In the genomic region with DNA sequence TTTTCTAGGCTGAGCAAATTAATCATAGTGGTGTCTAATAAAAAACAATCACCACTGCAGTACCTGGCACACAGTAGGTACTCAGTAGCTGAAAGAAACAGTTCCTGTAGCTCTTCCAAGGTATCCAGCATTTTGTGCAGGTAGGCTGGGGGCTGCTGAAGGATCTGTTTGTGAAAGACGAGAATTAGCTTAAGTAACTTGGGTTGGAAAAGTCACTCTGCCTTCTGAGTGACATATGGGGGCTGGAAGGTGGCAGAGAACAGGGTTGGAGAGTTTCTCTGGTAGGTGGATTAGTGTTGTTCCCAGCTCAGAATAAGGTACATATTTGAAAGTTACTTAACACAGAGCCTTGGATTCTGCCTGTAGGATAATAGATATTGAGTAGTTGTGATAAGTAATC, we compare ENCODE assay signal across 14 cellular contexts.
DNase-seq lines count a peak whose midpoint lies in the region; ATAC-seq and TF ChIP-seq lines count a peak whose summit lies in the region.
"Had no signal": no experiment of that assay in that cellular context is flagged by ENCODE, and none has a peak within 500 bp of the region (broad histone marks: within the 10 kb centered on the region; RNA-seq: fewer than 3 reads in every experiment).

No MANE protein-coding gene starts in this region.

- H3K9me3 ChIP-seq in SK-N-SH, result no peaks in the 10 kb centered on the region
- H3K9me3 ChIP-seq in iPS-18a (ENCODE audit: control insufficient read depth, low read depth, low read length), result no peaks in the 10 kb centered on the region
- H3K9me3 ChIP-seq in stomach, result no peaks in the 10 kb centered on the region

- CTCF ChIA-PET in SK-N-SH (lab: Yijun Ruan, JAX) (no interaction called here), activated B cell treated with CpG ODN at 0.5 μM for 24 hours (lab: Charles Lee) (no interaction called here)

- no peaks in the 10 kb centered on the region for H3K9me3 Mint-ChIP-seq in activated B cell treated with CpG ODN at 0.5 μM for 24 hours

- TF ChIP-seq EP300 in SK-N-SH (IDR thresholded peaks at IDR 0.05; ENCODE audit: borderline replicate concordance in 1 of 2, low read depth in 1 of 2, low read length in 1 of 2), result no peak
- TF ChIP-seq EP300 in stomach (IDR thresholded peaks at IDR 0.05), result no peak

- no peak overlapping the region for H2AFZ ChIP-seq in SK-N-SH (ENCODE audit: low read depth)

- no peak for TF ChIP-seq POLR2A in stomach (IDR thresholded peaks at IDR 0.05)

- H3K4me3 ChIP-seq in SK-N-SH (ENCODE audit: low read depth in 2 of 2, low read length in 1 of 2) (no peak overlapping the region), iPS-18a (ENCODE audit: low read length) (no peak overlapping the region), stomach (no peak overlapping the region)

- TF ChIP-seq CTCF in SK-N-SH (IDR thresholded peaks at IDR 0.05) (no peak), activated B cell treated with CpG ODN at 0.5 μM for 24 hours (IDR thresholded peaks at IDR 0.05) (no peak), stomach (IDR thresholded peaks at IDR 0.05) (no peak)

- no peak overlapping the region; a peak in 1 of 4 replicates for H3K27ac ChIP-seq in SK-N-SH (ENCODE audit: low read depth in 2 of 2, low read length in 1 of 2)
- H3K27ac ChIP-seq in iPS-18a (ENCODE audit: low read length), result peak overlapping the region; percentile 43
- H3K27ac ChIP-seq in stomach, result peak overlapping the region in 4 of 5 donors; percentile 29 to 92 (median 75)

- no peak for TF ChIP-seq RAD21 in SK-N-SH (IDR thresholded peaks at IDR 0.05; ENCODE audit: low read length)

- H3K36me3 Mint-ChIP-seq in activated B cell treated with CpG ODN at 0.5 μM for 24 hours (ENCODE audit: low read depth), result no peaks in the 10 kb centered on the region

- H3K27ac Mint-ChIP-seq in activated B cell treated with CpG ODN at 0.5 μM for 24 hours, result peak overlapping the region; percentile 78

- WGBS in SK-N-SH (ENCODE audit: low lambda C conversion rate), result 91% methylated on average over 1 of the region's 1 CpG
- 45 to 85% (median 73%) methylated on average over 1 of the region's 1 CpG for WGBS in stomach, 5 donors

- no peaks in the 10 kb centered on the region for H4K20me1 ChIP-seq in SK-N-SH (ENCODE audit: insufficient read depth)

- H3K27me3 Mint-ChIP-seq in activated B cell treated with CpG ODN at 0.5 μM for 24 hours, result no peaks in the 10 kb centered on the region

- no peaks in the 10 kb centered on the region for H3K36me3 ChIP-seq in SK-N-SH (replicated peaks in 1 of 2; ENCODE audit: control insufficient read depth in 1 of 2, insufficient read depth in 2 of 2, low read length in 1 of 2)
- H3K36me3 ChIP-seq in iPS-18a (ENCODE audit: control insufficient read depth, low read depth, low read length), result no peaks in the 10 kb centered on the region
- H3K36me3 ChIP-seq in stomach, result no peaks in the 10 kb centered on the region

- H3K4me2 ChIP-seq in SK-N-SH, result peak overlapping the region; percentile 58; the same call in 1 of the 2 replicates

- H3K27me3 ChIP-seq in SK-N-SH (ENCODE audit: insufficient read depth) (no peaks in the 10 kb centered on the region), iPS-18a (ENCODE audit: control insufficient read depth, insufficient read depth, low read length) (no peaks in the 10 kb centered on the region), stomach (no peaks in the 10 kb centered on the region)

- peaks cover 31% of the 10 kb centered on the region for H3K4me1 Mint-ChIP-seq in activated B cell treated with CpG ODN at 0.5 μM for 24 hours

- H3K4me1 ChIP-seq in SK-N-SH (ENCODE audit: control insufficient read depth in 1 of 2, insufficient read depth in 2 of 2, low read depth in 1 of 2, low read length in 1 of 2) (peaks cover 20 to 29% of the 10 kb centered on the region in 2 experiments; a peak in 3 of 4 replicates), iPS-18a (ENCODE audit: control insufficient read depth, low read depth, low read length) (peaks cover 36% of the 10 kb centered on the region), stomach (peaks cover 46 to 82% (median 61%) of the 10 kb centered on the region in 4 donors)

- no peaks in the 10 kb centered on the region for H3K9me2 ChIP-seq in SK-N-SH

- no peak for DNase-seq in SK-N-SH
- DNase-seq in activated B cell treated with CpG ODN at 0.5 μM for 24 hours, result no peak
- no peak for DNase-seq in stomach
- no peak for DNase-seq in NCI-H1694 (lab: John Stamatoyannopoulos, UW)
- no peak for DNase-seq in germinal center (ENCODE audit: low spot score)
- DNase-seq: DMS79; foreskin melanocyte; midbrain; NCI-H1048; NCI-H774; stimulated activated CD8-positive, alpha-beta memory T cell treated with anti-CD3 and anti-CD28 coated beads, Interleukin-4, amount 100 ng/mL, for 48 hours had no signal

- ATAC-seq in SK-N-SH treated with all-trans-retinoic acid at 6 μM for 48 hours (no peak), activated B cell treated with CpG ODN at 0.5 μM for 24 hours (ENCODE audit: low read depth) (no peak), GM21381 (IDR thresholded peaks at IDR 0.05; ENCODE audit: unreplicated experiment) (no peak)

- peaks cover 4% of the 10 kb centered on the region for H3F3A ChIP-seq in SK-N-SH (replicated peaks; ENCODE audit: insufficient read depth)

- H3K79me2 ChIP-seq in SK-N-SH (ENCODE audit: insufficient read depth), result peaks cover 45% of the 10 kb centered on the region; the same call in 1 of the 2 replicates

- peak overlapping the region; percentile 73 for H3K4me3 Mint-ChIP-seq in activated B cell treated with CpG ODN at 0.5 μM for 24 hours

- POLR2A ChIA-PET in SK-N-SH (lab: Yijun Ruan, JAX), result no interaction called here
- POLR2A ChIA-PET in activated B cell treated with CpG ODN at 0.5 μM for 24 hours (lab: Charles Lee), result interaction anchor here (0.8 to 1.0 kb wide), 2 partner anchors 232 to 309 kb away, joined by 3 to 4 read pairs; partner anchors contain the start of genes PRPF40A and STAM2

- intact Hi-C loops in activated B cell treated with CpG ODN at 0.5 μM for 24 hours (cut with micrococcal nuclease) (loop anchor here (2.0 kb wide), 1 partner anchor 59 kb away; no protein-coding TSS in a partner anchor), stomach (cut with DNase I; ENCODE audit: low total_unique reads) (no loop called here)

- H3K9ac ChIP-seq in SK-N-SH (no peak overlapping the region), iPS-18a (ENCODE audit: low read length) (no peak overlapping the region)

TF ChIP-seq in SK-N-SH, 30 proteins besides CTCF, POLR2A, EP300 and RAD21 (continues in another document):
- no peak for TF ChIP-seq GABPA (IDR thresholded peaks at IDR 0.05; ENCODE audit: low read depth)
- no peak for TF ChIP-seq USF1 (IDR thresholded peaks at IDR 0.05; ENCODE audit: borderline replicate concordance, low read depth)
- no peak for TF ChIP-seq RFX5 (IDR thresholded peaks at IDR 0.05; ENCODE audit: low read length)
- TF ChIP-seq NRF1 (IDR thresholded peaks at IDR 0.05; ENCODE audit: low read depth, low read length), result no peak
- TF ChIP-seq FOSL2 (IDR thresholded peaks at IDR 0.05; ENCODE audit: borderline replicate concordance, low read depth), result no peak
- no peak for TF ChIP-seq SMC3 (IDR thresholded peaks at IDR 0.05; ENCODE audit: low read depth, low read length)
- no peak for TF ChIP-seq TAF1 (IDR thresholded peaks at IDR 0.05; ENCODE audit: borderline replicate concordance, low read depth, low read length)
- TF ChIP-seq, protein P1, sequence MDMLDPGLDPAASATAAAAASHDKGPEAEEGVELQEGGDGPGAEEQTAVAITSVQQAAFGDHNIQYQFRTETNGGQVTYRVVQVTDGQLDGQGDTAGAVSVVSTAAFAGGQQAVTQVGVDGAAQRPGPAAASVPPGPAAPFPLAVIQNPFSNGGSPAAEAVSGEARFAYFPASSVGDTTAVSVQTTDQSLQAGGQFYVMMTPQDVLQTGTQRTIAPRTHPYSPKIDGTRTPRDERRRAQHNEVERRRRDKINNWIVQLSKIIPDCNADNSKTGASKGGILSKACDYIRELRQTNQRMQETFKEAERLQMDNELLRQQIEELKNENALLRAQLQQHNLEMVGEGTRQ (IDR thresholded peaks at IDR 0.05; ENCODE audit: borderline replicate concordance, low read depth, low read length), result no peak
- TF ChIP-seq EZH2phosphoT487 (IDR thresholded peaks at IDR 0.05; ENCODE audit: borderline replicate concordance, low read depth), result no peak

TF ChIP-seq in SK-N-SH treated with all-trans-retinoic acid at 6 μM for 48 hours, 23 proteins besides CTCF, POLR2A, EP300 and RAD21 (continues in another document):
- TF ChIP-seq ZC3H10 (CRISPR knock-in tag; IDR thresholded peaks at IDR 0.05), result no peak
- no peak for TF ChIP-seq BACH2 (CRISPR knock-in tag; IDR thresholded peaks at IDR 0.05; ENCODE audit: borderline replicate concordance)
- no peak for TF ChIP-seq SNAI2 (CRISPR knock-in tag; IDR thresholded peaks at IDR 0.05)
- TF ChIP-seq RARB (CRISPR knock-in tag; IDR thresholded peaks at IDR 0.05), result no peak
- no peak for TF ChIP-seq TOX (CRISPR knock-in tag; IDR thresholded peaks at IDR 0.05; ENCODE audit: borderline replicate concordance)
- TF ChIP-seq ZNF8 (CRISPR knock-in tag; IDR thresholded peaks at IDR 0.05), result no peak
- TF ChIP-seq ISL1 (CRISPR knock-in tag; IDR thresholded peaks at IDR 0.05), result no peak
- TF ChIP-seq POU6F1 (CRISPR knock-in tag; IDR thresholded peaks at IDR 0.05; ENCODE audit: borderline replicate concordance, low read depth), result no peak
- TF ChIP-seq PPARA (CRISPR knock-in tag; IDR thresholded peaks at IDR 0.05; ENCODE audit: borderline replicate concordance), result no peak

Comparison
In these comparisons a context has a peak if more than half of its experiments do, and no peak if none do; other contexts are left out.
1. H3K27ac ChIP-seq: peak in iPS-18a (single experiment) and stomach (4 of 5); none in SK-N-SH (0 of 2).